18 cellular contexts compared by ENCODE assay signal in genomic region chr17:75099881-75100595, GRCh38. TPM values are rescaled to one million over a fixed set of nuclear protein-coding genes. Genes with fewer than 3 reads are reported as not detected.
DNase-seq lines count a peak whose midpoint lies in the region; ATAC-seq, FAIRE-seq and TF ChIP-seq lines count a peak whose summit lies in the region.
"Had no signal": no experiment of that assay in that cellular context is flagged by ENCODE, and none has a peak within 500 bp of the region (broad histone marks: within the 10 kb centered on the region; RNA-seq: fewer than 3 reads in every experiment).

No MANE protein-coding gene starts in this region.

- H3K4me1 ChIP-seq in HCT116 (ENCODE audit: control insufficient read depth in 1 of 2, insufficient read depth in 2 of 2, low read length in 2 of 2) = peaks cover 29 to 30% of the 10 kb centered on the region in 2 experiments
- no peaks in the 10 kb centered on the region for H3K4me1 ChIP-seq in uterus
- peaks cover 5% of the 10 kb centered on the region for H3K4me1 ChIP-seq in GM23338 (ENCODE audit: insufficient read depth)

- CTCF ChIA-PET in HCT116 (lab: Charles Lee) = no interaction called here

- H3K27me3 ChIP-seq in HCT116 (ENCODE audit: insufficient read depth, low read length) (no peaks in the 10 kb centered on the region), uterus (no peaks in the 10 kb centered on the region), GM23338 (ENCODE audit: insufficient read depth) (no peaks in the 10 kb centered on the region)
- H3K27me3 ChIP-seq: BLaER1 treated with 17β-estradiol and CSF1 and Interleukin-3, amounts not matched to agents 10 nM and 100 nM had no signal

- RAD21 ChIA-PET in HCT116 (lab: Charles Lee; ENCODE audit: low non-redundant PET in 1 of 2, low total read pairs in 2 of 2, uncharacterized antibody in 2 of 2, unreplicated experiment in 2 of 2) = interaction anchor here in 1 of 2 experiments (1.5 kb wide), 1 partner anchor 14 kb away, joined by 3 read pairs; no protein-coding TSS in a partner anchor

- intact Hi-C loops in HCT116 (cut with micrococcal nuclease) = loop anchor here (10.0 kb wide), 1 partner anchor 45 kb away; no protein-coding TSS in a partner anchor
- intact Hi-C loops in uterus (cut with DNase I; ENCODE audit: low total_unique reads) = no loop called here

- peaks cover 2% of the 10 kb centered on the region; the same call in 1 of the 2 replicates for H3F3A ChIP-seq in GM23338 (replicated peaks; ENCODE audit: low read depth)

- H3K27me3 Mint-ChIP-seq in T-helper 17 cell (no peaks in the 10 kb centered on the region), memory B cell (no peaks in the 10 kb centered on the region), GM23338 (ENCODE audit: insufficient read depth, low read depth, poor library complexity) (peaks cover 16% of the 10 kb centered on the region)
- H3K27me3 Mint-ChIP-seq: B cell had no signal

- H3K9me3 ChIP-seq in HCT116 (ENCODE audit: control insufficient read depth in 1 of 2, insufficient read depth in 1 of 2, low read depth in 1 of 2, low read length in 2 of 2) = no peaks in the 10 kb centered on the region
- no peaks in the 10 kb centered on the region for H3K9me3 ChIP-seq in T-helper 17 cell (ENCODE audit: control insufficient read depth, low read length, poor library complexity, severe bottlenecking)
- no peaks in the 10 kb centered on the region for H3K9me3 ChIP-seq in uterus
- H3K9me3 ChIP-seq: BLaER1 treated with 17β-estradiol and CSF1 and Interleukin-3, amounts not matched to agents 10 nM and 100 nM had no signal

- H3K36me3 ChIP-seq in HCT116 (ENCODE audit: control insufficient read depth in 1 of 2, insufficient read depth in 2 of 2, low read length in 2 of 2) = peaks cover 18 to 39% of the 10 kb centered on the region in 2 experiments
- H3K36me3 ChIP-seq in uterus = no peaks in the 10 kb centered on the region
- H3K36me3 ChIP-seq in GM23338 (ENCODE audit: insufficient read depth) = no peaks in the 10 kb centered on the region

- H3K9ac ChIP-seq in HCT116 (ENCODE audit: low read length) = no peak overlapping the region
- H3K9ac ChIP-seq: BLaER1 treated with 17β-estradiol and CSF1 and Interleukin-3, amounts not matched to agents 10 nM and 100 nM had no signal

- TSS peak; percentile 1 for BruUV-seq in HCT116 (replicated peaks; lab: Mats Ljungman, UMichigan)

- H2AFZ ChIP-seq in HCT116 (ENCODE audit: low read depth, low read length, poor library complexity, severe bottlenecking) = no peak overlapping the region
- H2AFZ ChIP-seq in GM23338 = no peak overlapping the region

- peak overlapping the region; percentile 62 for H3K27ac Mint-ChIP-seq in T-helper 17 cell
- H3K27ac Mint-ChIP-seq in memory B cell = peak overlapping the region; percentile 38
- H3K27ac Mint-ChIP-seq in GM23338 = no peak overlapping the region
- H3K27ac Mint-ChIP-seq: B cell; CD8-positive, alpha-beta T cell had no signal

- FAIRE-seq in urothelium cell line (lab: Jason Lieb, UNC) = peak; percentile 58
- FAIRE-seq: GM12878, H54, K562 had no signal

- no peak overlapping the region for H3K27ac ChIP-seq in HCT116 (ENCODE audit: low read depth, low read length)
- H3K27ac ChIP-seq in uterus = no peak overlapping the region
- no peak overlapping the region for H3K27ac ChIP-seq in GM23338 (ENCODE audit: low read depth)
- H3K27ac ChIP-seq: BLaER1 treated with 17β-estradiol and CSF1 and Interleukin-3, amounts not matched to agents 10 nM and 100 nM had no signal

- TF ChIP-seq POLR2A in HCT116 (IDR thresholded peaks at IDR 0.05; ENCODE audit: borderline replicate concordance, extremely low read depth, insufficient read depth, insufficient read length) = no peak
- no peak for TF ChIP-seq POLR2A in uterus (IDR thresholded peaks at IDR 0.05)

- TF ChIP-seq RAD21 in HCT116 (IDR thresholded peaks at IDR 0.05; ENCODE audit: low read depth) = no peak

- H3K9me3 Mint-ChIP-seq in memory B cell (no peaks in the 10 kb centered on the region), GM23338 (no peaks in the 10 kb centered on the region)
- H3K9me3 Mint-ChIP-seq: CD8-positive, alpha-beta T cell had no signal

- H3K79me2 ChIP-seq in HCT116 (ENCODE audit: insufficient read depth, low read length) (peaks cover 2% of the 10 kb centered on the region; the same call in 1 of the 2 replicates), GM23338 (replicated peaks; ENCODE audit: insufficient read depth) (no peaks in the 10 kb centered on the region)

- H3K9me2 ChIP-seq in HCT116 (ENCODE audit: insufficient read depth) (no peaks in the 10 kb centered on the region), GM23338 (ENCODE audit: insufficient read depth) (no peaks in the 10 kb centered on the region)

- no peak overlapping the region for H3K4me3 ChIP-seq in HCT116 (replicated peaks in 1 of 2; ENCODE audit: low read depth in 1 of 2, low read length in 2 of 2)
- H3K4me3 ChIP-seq in uterus = no peak overlapping the region
- no peak overlapping the region for H3K4me3 ChIP-seq in GM23338
- H3K4me3 ChIP-seq: BLaER1 treated with 17β-estradiol and CSF1 and Interleukin-3, amounts not matched to agents 10 nM and 100 nM; GM12878; K562 had no signal

- H3K4me2 ChIP-seq in HCT116 (ENCODE audit: low read length) (no peak overlapping the region), GM23338 (no peak overlapping the region)
- H3K4me2 ChIP-seq: BLaER1 treated with 17β-estradiol and CSF1 and Interleukin-3, amounts not matched to agents 10 nM and 100 nM had no signal

- H3K4me3 Mint-ChIP-seq in T-helper 17 cell (no peak overlapping the region), memory B cell (no peak overlapping the region), GM23338 (no peak overlapping the region)
- H3K4me3 Mint-ChIP-seq: B cell; CD8-positive, alpha-beta T cell had no signal

- H3K4me1 Mint-ChIP-seq in T-helper 17 cell (no peaks in the 10 kb centered on the region), memory B cell (peaks cover 11% of the 10 kb centered on the region), GM23338 (peaks cover 11% of the 10 kb centered on the region)

- DNase-seq in HCT116 (ENCODE audit: low read depth, low spot score) (no peak), T-helper 17 cell (no peak), memory B cell (ENCODE audit: low spot score in 2 of 2) (no peak), urothelium cell line (ENCODE audit: low spot score) (no peak), uterus (no peak), GM23338 (ENCODE audit: low spot score) (no peak)
- DNase-seq: CD8-positive, alpha-beta T cell; DMS 273 treated with DMSO at 0.1 percent for 48 hours; DMS53; DND-41; EL had no signal

- no peaks in the 10 kb centered on the region for H4K20me1 ChIP-seq in HCT116 (ENCODE audit: insufficient read depth)
- H4K20me1 ChIP-seq in GM23338 (replicated peaks; ENCODE audit: insufficient read depth) = no peaks in the 10 kb centered on the region; the same call in 1 of the 2 replicates

- ATAC-seq in HCT116 (no peak), T-helper 17 cell (no peak), memory B cell (ENCODE audit: low read depth) (no peak), GM21619 (IDR thresholded peaks at IDR 0.05; ENCODE audit: unreplicated experiment) (no peak), GM23338 (no peak)
- ATAC-seq: CD8-positive, alpha-beta T cell; GM12878; K562 had no signal

- H3K36me3 Mint-ChIP-seq in T-helper 17 cell (ENCODE audit: low read depth) (peaks cover 3% of the 10 kb centered on the region), memory B cell (peaks cover 4% of the 10 kb centered on the region), GM23338 (ENCODE audit: low read depth) (peaks cover 31% of the 10 kb centered on the region)

- TF ChIP-seq CTCF in HCT116 (IDR thresholded peaks at IDR 0.05 in 2 of 3, conservative IDR thresholded peaks at IDR 0.05 in 1 of 3; ENCODE audit: borderline replicate concordance in 1 of 3, insufficient read depth in 1 of 3, low read depth in 2 of 3, low read length in 2 of 3) (no peak), uterus (IDR thresholded peaks at IDR 0.05) (no peak), GM23338 (conservative IDR thresholded peaks at IDR 0.05; ENCODE audit: low read depth in 2 of 2) (peak in 1 of 2 experiments; percentile 15; a peak in 1 of 4 replicates)

- POLR2A ChIA-PET in HCT116 (lab: Charles Lee) = interaction anchor here (1.8 kb wide), 1 partner anchor 10 kb away, joined by 5 read pairs; the partner anchor contains the start of gene ARMC7

TF ChIP-seq in HCT116, 20 proteins besides CTCF, POLR2A, EP300 and RAD21 (continues in another document):
- TF ChIP-seq SRF (IDR thresholded peaks at IDR 0.05; ENCODE audit: low read depth) (no peak), JUND (IDR thresholded peaks at IDR 0.05) (no peak), ZFX (IDR thresholded peaks at IDR 0.05) (no peak)

TF ChIP-seq in GM23338, 12 proteins besides CTCF, POLR2A, EP300 and RAD21 (continues in another document):
- no peak for TF ChIP-seq ZNF114 (CRISPR knock-in tag; IDR thresholded peaks at IDR 0.05)

RNA-seq across cellular contexts. Expression of gene ARMC7, which starts 9.7 kb away (rescaled TPM):
- total RNA-seq in HCT116 (2021; ENCODE audit: unreplicated experiment) = 43.2 TPM
- polyA plus RNA-seq in HCT116 (2012) = 25.9 and 27.2 TPM in 2 replicates
- total RNA-seq in T-helper 17 cell = 1 to 10 TPM; 8.9 to 9.3 TPM
- 1 to 10 TPM in 2 of 4 donors, under 1 TPM in 2; 0.29 to 9.2 (median 2.0) TPM for total RNA-seq in uterus
- total RNA-seq in GM23338 (2014; rRNA removed; shearing (Covaris generic)) = 4.5 and 5.6 TPM in 2 replicates
- 6.3 and 8.4 TPM in 2 replicates for polyA plus RNA-seq in GM23338 (2016; fragmentation: Nextera tagmentation; extraction: Ambion mirVana)

RNA-seq across cellular contexts. Expression of gene SLC16A5, which starts 12.3 kb away (rescaled TPM):
- 79.3 TPM for total RNA-seq in HCT116 (2021; ENCODE audit: unreplicated experiment)
- 60.1 and 73.5 TPM in 2 replicates for polyA plus RNA-seq in HCT116 (2012)
- total RNA-seq in T-helper 17 cell = 10 to 100 TPM; 11.7 to 14.9 TPM
- 10 to 100 TPM in 2 of 4 donors, 1 to 10 TPM in 1, not detected in 1; 4.1 to 17.5 (median 12.1) TPM for total RNA-seq in uterus
- 30.1 and 40.0 TPM in 2 replicates for total RNA-seq in GM23338 (2014; rRNA removed; shearing (Covaris generic))
- polyA plus RNA-seq in GM23338 (2016; fragmentation: Nextera tagmentation; extraction: Ambion mirVana) = 5.0 and 7.3 TPM in 2 replicates
- total RNA-seq: A172 had no signal

RNA-seq across cellular contexts. Expression of gene NT5C, which starts 31.5 kb away (rescaled TPM):
- 115 TPM for total RNA-seq in HCT116 (2021; ENCODE audit: unreplicated experiment)
- polyA plus RNA-seq in HCT116 (2012) = 108 and 113 TPM in 2 replicates
- total RNA-seq in T-helper 17 cell = 10 to 100 TPM; 20.6 to 29.8 TPM
- 10 to 100 TPM; 30.2 to 60.0 (median 44.9) TPM for total RNA-seq in uterus
- total RNA-seq in GM23338 (2014; rRNA removed; shearing (Covaris generic)) = 91.7 and 122 TPM in 2 replicates
- 120 and 134 TPM in 2 replicates for polyA plus RNA-seq in GM23338 (2016; fragmentation: Nextera tagmentation; extraction: Ambion mirVana)

RNA-seq across cellular contexts. Expression of gene KCTD2, which starts 53.0 kb away (rescaled TPM):
- total RNA-seq in HCT116 (2021; ENCODE audit: unreplicated experiment) (23.3 TPM), T-helper 17 cell (10 to 100 TPM; 20.4 to 27.7 TPM), uterus (10 to 100 TPM in 2 of 4 donors, 1 to 10 TPM in 2; 2.4 to 39.0 (median 15.0) TPM)
- 17.9 and 19.0 TPM in 2 replicates for polyA plus RNA-seq in HCT116 (2012)
- total RNA-seq in GM23338 (2014; rRNA removed; shearing (Covaris generic)) = 24.3 and 30.0 TPM in 2 replicates
- polyA plus RNA-seq in GM23338 (2016; fragmentation: Nextera tagmentation; extraction: Ambion mirVana) = 7.4 and 8.1 TPM in 2 replicates

RNA-seq across cellular contexts. Expression of gene ATP5PD, which starts 53.3 kb away (rescaled TPM):
- total RNA-seq in HCT116 (2021; ENCODE audit: unreplicated experiment) (407 TPM), T-helper 17 cell (100 to 1,000 TPM; 123 to 145 TPM), uterus (100 to 1,000 TPM; 117 to 282 (median 168) TPM)
- polyA plus RNA-seq in HCT116 (2012) = 326 and 476 TPM in 2 replicates
- 240 and 244 TPM in 2 replicates for total RNA-seq in GM23338 (2014; rRNA removed; shearing (Covaris generic))
- 1,144 and 1,234 TPM in 2 replicates for polyA plus RNA-seq in GM23338 (2016; fragmentation: Nextera tagmentation; extraction: Ambion mirVana)
